ENCODE assay signal across 9 cellular contexts in genomic region chr11:34044664-34045485, GRCh38. TPM values are rescaled to one million over a fixed set of nuclear protein-coding genes. Genes with fewer than 3 reads are reported as not detected.
DNase-seq lines count a peak whose midpoint lies in the region; ATAC-seq and TF ChIP-seq lines count a peak whose summit lies in the region.
"Had no signal": no experiment of that assay in that cellular context is flagged by ENCODE, and none has a peak within 500 bp of the region (broad histone marks: within the 10 kb centered on the region; RNA-seq: fewer than 3 reads in every experiment).

No MANE protein-coding gene starts in this region.

- no peaks in the 10 kb centered on the region for H3K9me2 ChIP-seq in GM23338 (ENCODE audit: insufficient read depth)

- no peaks in the 10 kb centered on the region for H3F3A ChIP-seq in GM23338 (replicated peaks; ENCODE audit: low read depth)

- peaks cover 16% of the 10 kb centered on the region for H3K4me1 Mint-ChIP-seq in GM23338

- peak overlapping the region; percentile 12 for H3K4me2 ChIP-seq in GM23338

- H3K27me3 ChIP-seq in GM23338 (ENCODE audit: insufficient read depth), result no peaks in the 10 kb centered on the region
- no peaks in the 10 kb centered on the region for H3K27me3 ChIP-seq in SJCRH30

- H3K4me1 ChIP-seq in GM23338 (ENCODE audit: insufficient read depth), result peaks cover 12% of the 10 kb centered on the region
- peaks cover 2% of the 10 kb centered on the region; the same call in 1 of the 2 replicates for H3K4me1 ChIP-seq in SJCRH30

- no peaks in the 10 kb centered on the region for H4K20me1 ChIP-seq in GM23338 (replicated peaks; ENCODE audit: insufficient read depth)

- H3K36me3 ChIP-seq in GM23338 (ENCODE audit: insufficient read depth) (no peaks in the 10 kb centered on the region), SJCRH30 (no peaks in the 10 kb centered on the region)

- no peaks in the 10 kb centered on the region for H3K79me2 ChIP-seq in GM23338 (replicated peaks; ENCODE audit: insufficient read depth)

- H3K27me3 Mint-ChIP-seq in GM23338 (ENCODE audit: insufficient read depth, low read depth, poor library complexity), result peaks cover 1% of the 10 kb centered on the region

- H3K9me3 ChIP-seq in SJCRH30 (replicated peaks), result no peaks in the 10 kb centered on the region

- peak overlapping the region; percentile 82 for H2AFZ ChIP-seq in GM23338

- H3K27ac ChIP-seq in GM23338 (ENCODE audit: low read depth) (peak overlapping the region; percentile 76), SJCRH30 (peak overlapping the region; percentile 48)

- H3K36me3 Mint-ChIP-seq in GM23338 (ENCODE audit: low read depth), result no peaks in the 10 kb centered on the region
- H3K36me3 Mint-ChIP-seq: activated naive CD4-positive, alpha-beta T cell treated with anti-CD3 and anti-CD28 coated beads, Interleukin-2, amount 50 U/mL, for 72 hours had no signal

- H3K27ac Mint-ChIP-seq in GM23338, result peak overlapping the region; percentile 85
- H3K27ac Mint-ChIP-seq: activated naive CD4-positive, alpha-beta T cell treated with anti-CD3 and anti-CD28 coated beads, Interleukin-2, amount 50 U/mL, for 72 hours had no signal

- ATAC-seq in GM23338 (peak; percentile 95), HG03175 (IDR thresholded peaks at IDR 0.05; ENCODE audit: unreplicated experiment) (no peak), GM21825 (IDR thresholded peaks at IDR 0.05; ENCODE audit: unreplicated experiment) (no peak), HG03457 (IDR thresholded peaks at IDR 0.05; ENCODE audit: unreplicated experiment) (no peak)

- no peak for TF ChIP-seq CTCF in GM23338 (conservative IDR thresholded peaks at IDR 0.05; ENCODE audit: low read depth in 2 of 2)
- TF ChIP-seq CTCF in fibroblast of villous mesenchyme (IDR thresholded peaks at IDR 0.05; ENCODE audit: insufficient read depth, low read depth, low read length), result no peak

- DNase-seq in 8988T, result peak; percentile 31
- peak; percentile 77 for DNase-seq in GM23338 (ENCODE audit: low spot score)
- DNase-seq in SJCRH30, result peak; percentile 50 to 70
- DNase-seq in fibroblast of villous mesenchyme (ENCODE audit: low read depth), result peak; percentile 84
- no peak for DNase-seq in NK-92 treated with Interleukin-12 subunit alpha and Interleukin-12 subunit beta, amount 100 ng/mL, for 24 hours (lab: John Stamatoyannopoulos, UW)

- no peaks in the 10 kb centered on the region for H3K9me3 Mint-ChIP-seq in GM23338
- H3K9me3 Mint-ChIP-seq: activated naive CD4-positive, alpha-beta T cell treated with anti-CD3 and anti-CD28 coated beads, Interleukin-2, amount 50 U/mL, for 72 hours had no signal

- H3K4me3 Mint-ChIP-seq in GM23338, result no peak overlapping the region; the same call in 2 of the 3 replicates

- H3K4me3 ChIP-seq in GM23338 (no peak overlapping the region), SJCRH30 (peak overlapping the region; percentile 53), fibroblast of villous mesenchyme (ENCODE audit: low read depth, low read length) (peak overlapping the region; percentile 17)

TF ChIP-seq in GM23338, 12 proteins besides CTCF, POLR2A, EP300 and RAD21 (continues in another document):
- no peak for TF ChIP-seq EZH2 (IDR thresholded peaks at IDR 0.05; ENCODE audit: low read depth, unreplicated experiment)
- TF ChIP-seq ZNF462 (CRISPR knock-in tag; IDR thresholded peaks at IDR 0.05), result no peak
- TF ChIP-seq STAT1 (IDR thresholded peaks at IDR 0.05; ENCODE audit: unreplicated experiment), result no peak
- TF ChIP-seq ZNF114 (CRISPR knock-in tag; IDR thresholded peaks at IDR 0.05), result no peak
- no peak for TF ChIP-seq EZH2phosphoT487 (IDR thresholded peaks at IDR 0.05; ENCODE audit: unreplicated experiment)
- no peak for TF ChIP-seq CREB1 (CRISPR knock-in tag; IDR thresholded peaks at IDR 0.05; ENCODE audit: low read depth)
- TF ChIP-seq, protein P1, sequence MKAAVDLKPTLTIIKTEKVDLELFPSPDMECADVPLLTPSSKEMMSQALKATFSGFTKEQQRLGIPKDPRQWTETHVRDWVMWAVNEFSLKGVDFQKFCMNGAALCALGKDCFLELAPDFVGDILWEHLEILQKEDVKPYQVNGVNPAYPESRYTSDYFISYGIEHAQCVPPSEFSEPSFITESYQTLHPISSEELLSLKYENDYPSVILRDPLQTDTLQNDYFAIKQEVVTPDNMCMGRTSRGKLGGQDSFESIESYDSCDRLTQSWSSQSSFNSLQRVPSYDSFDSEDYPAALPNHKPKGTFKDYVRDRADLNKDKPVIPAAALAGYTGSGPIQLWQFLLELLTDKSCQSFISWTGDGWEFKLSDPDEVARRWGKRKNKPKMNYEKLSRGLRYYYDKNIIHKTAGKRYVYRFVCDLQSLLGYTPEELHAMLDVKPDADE (IDR thresholded peaks at IDR 0.05), result no peak
- no peak for TF ChIP-seq JUNB (IDR thresholded peaks at IDR 0.05; ENCODE audit: unreplicated experiment)
- TF ChIP-seq ZNF331 (CRISPR knock-in tag; IDR thresholded peaks at IDR 0.05; ENCODE audit: low read depth), result no peak
- no peak for TF ChIP-seq NANOG (IDR thresholded peaks at IDR 0.05; ENCODE audit: borderline replicate concordance)

RNA-seq across cellular contexts. Expression of gene CAPRIN1, which starts 6.7 kb away (rescaled TPM):
- 365 and 368 TPM in 2 replicates for total RNA-seq in GM23338 (2014; rRNA removed; shearing (Covaris generic))
- 113 and 119 TPM in 2 replicates for polyA plus RNA-seq in GM23338 (2016; fragmentation: Nextera tagmentation; extraction: Ambion mirVana)
- 269 and 287 TPM in 2 replicates for total RNA-seq in SJCRH30 (2014; rRNA removed; shearing (Covaris generic))
- 172 and 240 TPM in 2 replicates for total RNA-seq in fibroblast of villous mesenchyme
